Comparison of ENCODE assay signal across 23 cellular contexts in the genomic region with DNA sequence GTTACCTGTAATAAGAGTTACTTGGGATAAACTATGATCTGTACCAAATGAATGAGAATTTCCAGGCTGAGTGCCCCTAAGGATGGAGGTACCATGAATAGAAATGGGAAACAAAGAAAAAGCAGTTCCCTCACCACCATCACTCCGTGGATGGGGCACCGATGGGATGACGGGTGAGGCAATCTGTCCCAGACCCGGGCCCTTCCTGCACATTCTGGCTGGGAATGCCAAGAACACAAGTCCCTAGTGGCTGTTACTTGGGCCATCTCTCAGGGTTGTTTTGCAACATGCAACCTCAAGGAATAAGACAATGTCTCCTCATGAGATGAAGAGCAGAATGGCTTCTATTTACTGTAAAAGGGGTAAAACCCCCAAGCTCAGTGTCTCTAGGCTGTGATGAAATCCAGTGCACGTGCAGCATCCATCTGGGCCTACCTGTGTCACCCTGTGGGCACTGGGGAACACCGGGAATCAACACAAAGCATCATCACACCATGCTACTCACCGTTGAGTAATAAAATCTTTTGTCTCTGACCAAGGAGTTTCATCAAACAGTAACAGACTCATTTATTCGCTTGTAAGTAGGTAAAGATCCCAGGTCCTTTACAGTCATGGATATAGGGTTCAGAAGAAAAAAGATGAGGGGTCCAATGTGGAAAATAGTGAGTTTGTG. TPM values are rescaled to one million over a fixed set of nuclear protein-coding genes. Genes with fewer than 3 reads are reported as not detected.
DNase-seq lines count a peak whose midpoint lies in the region; ATAC-seq, FAIRE-seq and TF ChIP-seq lines count a peak whose summit lies in the region.
"Had no signal": no experiment of that assay in that cellular context is flagged by ENCODE, and none has a peak within 500 bp of the region (broad histone marks: within the 10 kb centered on the region; RNA-seq: fewer than 3 reads in every experiment).

No MANE protein-coding gene starts in this region.

- H3K4me1 Mint-ChIP-seq in naive thymus-derived CD8-positive, alpha-beta T cell, result peaks cover 0 to 31% (median 0%) of the 10 kb centered on the region in 4 donors
- H3K4me1 Mint-ChIP-seq in CD4-positive, alpha-beta memory T cell, result no peaks in the 10 kb centered on the region
- H3K4me1 Mint-ChIP-seq: CD4-positive, CD25-positive, alpha-beta regulatory T cell; CD8-positive, alpha-beta memory T cell had no signal

- FAIRE-seq in H1 (lab: Jason Lieb, UNC), result no peak
- FAIRE-seq: A204.1, D721Med, GM12878 had no signal

- peaks cover 0 to 17% (median 2%) of the 10 kb centered on the region in 5 donors for H3K27me3 Mint-ChIP-seq in naive thymus-derived CD8-positive, alpha-beta T cell
- H3K27me3 Mint-ChIP-seq in CD4-positive, alpha-beta memory T cell, result peaks cover 4 to 5% of the 10 kb centered on the region in 2 donors
- H3K27me3 Mint-ChIP-seq: B cell had no signal

- TF ChIP-seq CTCF in mammary epithelial cell (conservative IDR thresholded peaks at IDR 0.05 in 1 of 2, IDR thresholded peaks at IDR 0.05 in 1 of 2; ENCODE audit: extremely low read depth in 1 of 2, insufficient read depth in 1 of 2, low read depth in 1 of 2, low read length in 2 of 2), result no peak
- TF ChIP-seq CTCF in breast epithelium (IDR thresholded peaks at IDR 0.05), result no peak
- no peak for TF ChIP-seq CTCF in H1 (IDR thresholded peaks at IDR 0.05; ENCODE audit: control extremely low read depth in 1 of 3, insufficient read depth in 1 of 3, low read depth in 1 of 3, low read length in 3 of 3)

- CTCF ChIA-PET in mammary epithelial cell (lab: Charles Lee; ENCODE audit: low non-redundant PET), result no interaction called here
- CTCF ChIA-PET in H1 (lab: Charles Lee; ENCODE audit: partially characterized antibody), result interaction anchor here (0.8 to 1.1 kb wide), 2 partner anchors 116 to 129 kb away, joined by 3 to 7 read pairs; no protein-coding TSS in a partner anchor
- CTCF ChIA-PET in CD4-positive, alpha-beta memory T cell (lab: Charles Lee; ENCODE audit: partially characterized antibody), result no interaction called here

- POLR2A ChIA-PET in H1 (lab: Charles Lee; ENCODE audit: partially characterized antibody), result interaction anchor here (1.0 to 1.5 kb wide), 2 partner anchors 10 to 16 kb away, joined by 3 to 5 read pairs; no protein-coding TSS in a partner anchor
- POLR2A ChIA-PET in naive thymus-derived CD8-positive, alpha-beta T cell (lab: Charles Lee), result no interaction called here
- POLR2A ChIA-PET in CD4-positive, alpha-beta memory T cell (lab: Charles Lee; ENCODE audit: partially characterized antibody), result no interaction called here

- no peak overlapping the region for H4K5ac ChIP-seq in H1 (ENCODE audit: insufficient read length, low read depth, low read length)

- H3K27ac ChIP-seq in mammary epithelial cell (ENCODE audit: insufficient read depth, low read depth, low read length) (no peak overlapping the region), breast epithelium (no peak overlapping the region), H1 (ENCODE audit: low read depth, low read length) (no peak overlapping the region)
- H3K27ac ChIP-seq in CD4-positive, alpha-beta memory T cell (ENCODE audit: low read depth, low read length), result no peak overlapping the region
- H3K27ac ChIP-seq: 22Rv1, BLaER1 had no signal

- no peak overlapping the region for H2AK5ac ChIP-seq in H1 (ENCODE audit: low read depth, low read length)

- no TSS peak for BruUV-seq in mammary epithelial cell (replicated peaks; lab: Mats Ljungman, UMichigan)

- no peak overlapping the region for H3K18ac ChIP-seq in H1 (ENCODE audit: extremely low read depth, low read length)

- dilution Hi-C loops in mammary epithelial cell (cut with HindIII; ENCODE audit: low sequenced_read_pairs), result no loop called here

- H3K4me2 ChIP-seq in mammary epithelial cell (ENCODE audit: insufficient read depth, low read depth, low read length) (no peak overlapping the region), H1 (ENCODE audit: insufficient read depth in 1 of 2, low read depth in 2 of 2, low read length in 2 of 2) (no peak overlapping the region)
- H3K4me2 ChIP-seq: BLaER1 had no signal

- H3K4me3 Mint-ChIP-seq in naive thymus-derived CD8-positive, alpha-beta T cell, result no peak overlapping the region
- no peak overlapping the region for H3K4me3 Mint-ChIP-seq in CD4-positive, alpha-beta memory T cell
- H3K4me3 Mint-ChIP-seq: B cell; CD4-positive, CD25-positive, alpha-beta regulatory T cell; CD8-positive, alpha-beta memory T cell; H9 had no signal

- H3K79me2 ChIP-seq in mammary epithelial cell (ENCODE audit: insufficient read depth, low read length), result peaks cover 81% of the 10 kb centered on the region
- H3K79me2 ChIP-seq in H1 (ENCODE audit: control insufficient read depth in 1 of 2, insufficient read depth in 2 of 2, low read length in 2 of 2), result 0 out of 4 replicates have a peak, but pooled peaks cover 0 to 2% of the 10 kb centered on the region in 2 experiments

- H4K20me1 ChIP-seq in mammary epithelial cell (ENCODE audit: insufficient read depth, low read length) (no peaks in the 10 kb centered on the region), H1 (replicated peaks in 1 of 2; ENCODE audit: control insufficient read depth in 1 of 2, insufficient read depth in 2 of 2, low read length in 2 of 2) (no peaks in the 10 kb centered on the region)

- H3K4me1 ChIP-seq in mammary epithelial cell (ENCODE audit: insufficient read depth, low read length), result peaks cover 6% of the 10 kb centered on the region
- peaks cover 0 to 4% of the 10 kb centered on the region in 2 donors for H3K4me1 ChIP-seq in breast epithelium
- H3K4me1 ChIP-seq in H1 (replicated peaks in 1 of 4; ENCODE audit: control insufficient read depth in 3 of 4, insufficient read depth in 4 of 4, low read length in 3 of 4), result no peaks in the 10 kb centered on the region
- H3K4me1 ChIP-seq in CD4-positive, alpha-beta memory T cell (ENCODE audit: insufficient read depth, low read length), result no peaks in the 10 kb centered on the region

- no peak overlapping the region for H4K91ac ChIP-seq in H1 (replicated peaks; ENCODE audit: insufficient read length, low read length)

- H2BK120ac ChIP-seq in H1 (replicated peaks; ENCODE audit: low read depth, low read length), result no peak overlapping the region

- intact Hi-C loops in mammary epithelial cell (cut with micrococcal nuclease), result no loop called here
- intact Hi-C loops in breast epithelium (cut with DNase I; ENCODE audit: low total_unique reads), result loop anchor here (5.0 kb wide), 1 partner anchor 138 kb away; no protein-coding TSS in a partner anchor
- intact Hi-C loops in sciatic nerve (cut with DNase I), result no loop called here
- intact Hi-C loops in CD4-positive, alpha-beta memory T cell (cut with micrococcal nuclease), result no loop called here

- TF ChIP-seq RAD21 in H1 (IDR thresholded peaks at IDR 0.05 in 1 of 2, conservative IDR thresholded peaks at IDR 0.05 in 1 of 2; ENCODE audit: low read depth in 2 of 2, low read length in 2 of 2), result no peak

- H2AFZ ChIP-seq in mammary epithelial cell (ENCODE audit: low read depth, low read length), result no peak overlapping the region
- no peak overlapping the region for H2AFZ ChIP-seq in H1 (ENCODE audit: low read length)

- DNase-seq in mammary epithelial cell, result peak; percentile 35
- no peak for DNase-seq in breast epithelium (ENCODE audit: low spot score in 2 of 2)
- no peak for DNase-seq in H1 (ENCODE audit: low read depth in 1 of 2, low spot score in 2 of 2)
- DNase-seq in fibroblast of gingiva (ENCODE audit: low read depth), result peak; percentile 13
- DNase-seq in sciatic nerve (ENCODE audit: low spot score), result no peak
- DNase-seq in naive thymus-derived CD8-positive, alpha-beta T cell, result no peak
- no peak for DNase-seq in CD4-positive, alpha-beta memory T cell
- DNase-seq: CD4-positive, CD25-positive, alpha-beta regulatory T cell; CD8-positive, alpha-beta memory T cell; DMS 273 treated with DMSO at 0.1 percent for 48 hours; DMS79; EL; GDM1; GOT3; H9 had no signal

- WGBS in mammary epithelial cell (ENCODE audit: low coverage, missing lambda C conversion rate), result 91% methylated on average over 8 of the region's 8 CpGs
- WGBS in H1 (ENCODE audit: extremely low coverage in 1 of 2, insufficient coverage in 1 of 2, insufficient read length in 1 of 2, insufficient replicate concordance in 2 of 2, low coverage in 1 of 2, low lambda C conversion rate in 2 of 2, missing lambda C conversion rate in 1 of 2), 2 experiments, result 91% methylated on average over 8 of the region's 8 CpGs; no CpG with 5 or more reads in 1 of the 2 experiments

- H2BK5ac ChIP-seq in H1 (ENCODE audit: low read depth, low read length), result no peak overlapping the region; the same call in 1 of the 2 replicates

- no peak overlapping the region for H3K4ac ChIP-seq in H1 (replicated peaks; ENCODE audit: insufficient read length, low read depth, low read length)

- no peaks in the 10 kb centered on the region; the same call in 1 of the 2 replicates for H3K79me1 ChIP-seq in H1 (ENCODE audit: low read depth, low read length)

- no peak overlapping the region for H2BK15ac ChIP-seq in H1 (ENCODE audit: low read length)

- no peaks in the 10 kb centered on the region for H3K23me2 ChIP-seq in H1 (ENCODE audit: low read depth, low read length)

- in situ Hi-C loops in mammary epithelial cell (cut with MboI; ENCODE audit: low sequenced_read_pairs in 2 of 2), result no loop called here

- no peak overlapping the region for H3K27ac Mint-ChIP-seq in naive thymus-derived CD8-positive, alpha-beta T cell
- H3K27ac Mint-ChIP-seq in CD4-positive, alpha-beta memory T cell, result no peak overlapping the region
- H3K27ac Mint-ChIP-seq: B cell; CD4-positive, CD25-positive, alpha-beta regulatory T cell had no signal

- H3K9me3 Mint-ChIP-seq in naive thymus-derived CD8-positive, alpha-beta T cell, result no peaks in the 10 kb centered on the region
- peaks cover 0 to 6% (median 0%) of the 10 kb centered on the region in 8 donors for H3K9me3 Mint-ChIP-seq in CD4-positive, alpha-beta memory T cell
- H3K9me3 Mint-ChIP-seq: CD8-positive, alpha-beta memory T cell; H9 had no signal

- H2BK12ac ChIP-seq in H1 (ENCODE audit: low read depth, low read length), result no peak overlapping the region

- H3K4me3 ChIP-seq in mammary epithelial cell (replicated peaks in 1 of 3; ENCODE audit: insufficient read depth in 1 of 3, low read depth in 2 of 3, low read length in 3 of 3) (no peak overlapping the region), breast epithelium (no peak overlapping the region), H1 (ENCODE audit: extremely low read depth in 1 of 4, insufficient read depth in 2 of 4, low read depth in 3 of 4, low read length in 4 of 4) (no peak overlapping the region)
- H3K4me3 ChIP-seq in CD4-positive, alpha-beta memory T cell (ENCODE audit: low read length in 2 of 2), result no peak overlapping the region
- H3K4me3 ChIP-seq: BLaER1, GM12878 had no signal

- TF ChIP-seq POLR2A in breast epithelium (IDR thresholded peaks at IDR 0.05), result no peak
- TF ChIP-seq POLR2A in H1 (IDR thresholded peaks at IDR 0.05; ENCODE audit: control extremely low read depth in 1 of 2, low read depth in 2 of 2, low read length in 2 of 2), result no peak

- no peak overlapping the region for H3K56ac ChIP-seq in H1 (replicated peaks; ENCODE audit: insufficient read length, low read depth, low read length)

- H3K14ac ChIP-seq in H1 (ENCODE audit: insufficient read length), result no peak overlapping the region

- H3K23ac ChIP-seq in H1 (ENCODE audit: insufficient read length), result no peak overlapping the region

- H4K8ac ChIP-seq in H1 (ENCODE audit: extremely low read depth, insufficient read depth, low read length), result no peak overlapping the region; the same call in 1 of the 2 replicates

- no peaks in the 10 kb centered on the region for H3K27me3 ChIP-seq in mammary epithelial cell (ENCODE audit: insufficient read depth, low read length)
- no peaks in the 10 kb centered on the region for H3K27me3 ChIP-seq in breast epithelium
- no peaks in the 10 kb centered on the region for H3K27me3 ChIP-seq in H1 (replicated peaks in 1 of 4; ENCODE audit: control insufficient read depth in 3 of 4, extremely low read depth in 1 of 4, insufficient read depth in 3 of 4, low read length in 3 of 4)
- no peaks in the 10 kb centered on the region for H3K27me3 ChIP-seq in CD4-positive, alpha-beta memory T cell (ENCODE audit: insufficient read depth, low read length)
- H3K27me3 ChIP-seq: BLaER1 had no signal

- no peak for TF ChIP-seq EP300 in H1 (IDR thresholded peaks at IDR 0.05; ENCODE audit: borderline replicate concordance in 1 of 2, low read depth in 2 of 2, low read length in 2 of 2)

- peak; percentile 53 for ATAC-seq in sciatic nerve
- no peak for ATAC-seq in naive thymus-derived CD8-positive, alpha-beta T cell
- no peak for ATAC-seq in GM19467 (IDR thresholded peaks at IDR 0.05; ENCODE audit: unreplicated experiment)
- ATAC-seq: GM12878, HCT116 had no signal

- H3K36me3 Mint-ChIP-seq in naive thymus-derived CD8-positive, alpha-beta T cell, result no peaks in the 10 kb centered on the region
- no peaks in the 10 kb centered on the region for H3K36me3 Mint-ChIP-seq in CD4-positive, alpha-beta memory T cell
- H3K36me3 Mint-ChIP-seq: CD8-positive, alpha-beta memory T cell had no signal

- H3K9me3 ChIP-seq in mammary epithelial cell (replicated peaks; ENCODE audit: insufficient read depth, low read length), result no peaks in the 10 kb centered on the region
- H3K9me3 ChIP-seq in breast epithelium, result no peaks in the 10 kb centered on the region
- no peaks in the 10 kb centered on the region for H3K9me3 ChIP-seq in H1 (ENCODE audit: insufficient read depth in 2 of 2, low read depth in 1 of 2, low read length in 1 of 2)
- H3K9me3 ChIP-seq in CD4-positive, alpha-beta memory T cell (ENCODE audit: control insufficient read depth in 1 of 2, low read length in 2 of 2), result no peaks in the 10 kb centered on the region
- H3K9me3 ChIP-seq: BLaER1 had no signal

- peaks cover 4% of the 10 kb centered on the region for H3K36me3 ChIP-seq in mammary epithelial cell (ENCODE audit: insufficient read depth, low read length)
- no peaks in the 10 kb centered on the region for H3K36me3 ChIP-seq in breast epithelium
- H3K36me3 ChIP-seq in H1 (ENCODE audit: control insufficient read depth in 2 of 4, insufficient read depth in 4 of 4, low read length in 3 of 4), result no peaks in the 10 kb centered on the region; a peak in 1 of 8 replicates
- no peaks in the 10 kb centered on the region for H3K36me3 ChIP-seq in CD4-positive, alpha-beta memory T cell (ENCODE audit: insufficient read depth, low read length)

- no peak overlapping the region for H3K9ac ChIP-seq in mammary epithelial cell (ENCODE audit: insufficient read depth, low read length)
- H3K9ac ChIP-seq in H1 (replicated peaks in 1 of 4; ENCODE audit: extremely low read depth in 1 of 4, low read depth in 3 of 4, low read length in 3 of 4), result no peak overlapping the region
- H3K9ac ChIP-seq: BLaER1 had no signal

- 0 out of 2 replicates have a peak overlapping the region, but pooled peaks have one; percentile 18 for H2BK20ac ChIP-seq in H1 (ENCODE audit: low read length)

RNA-seq across cellular contexts. Expression of a gene that starts 22.3 kb away (rescaled TPM):
- total RNA-seq in mammary epithelial cell (100 to 1,000 TPM in 1 of 2 donors, 10 to 100 TPM in 1; 52.3 to 201 TPM), breast epithelium (10 to 100 TPM; 23.8 to 38.7 (median 29.6) TPM), sciatic nerve (67.3 TPM)
- polyA plus RNA-seq in mammary epithelial cell (35.7 TPM), H1 (2011; rRNA removed) (8.7 and 13.4 TPM in 2 replicates)
- 110 TPM for polyA minus RNA-seq in mammary epithelial cell
- total RNA-seq in H1 (2021; fragmentation: NEBNext Ultra II Directional; extraction: Animal tissue kit (Norgen Biotek cat#: 25700)), result 26.1 and 29.2 TPM in 2 replicates
- polyA plus RNA-seq in H1 (2011; cell fraction: cytosol; rRNA removed), result 10.8 TPM
- polyA plus RNA-seq in H1 (2011; cell fraction: nucleus; rRNA removed), result 5.0 TPM
- polyA plus RNA-seq in H1 (2012, experiment 1 of 2), result 11.7 to 19.7 TPM (median 14.2 TPM) in 4 replicates
- 1.7 TPM for polyA plus RNA-seq in H1 (2012, experiment 2 of 2)
- 13.9 TPM for polyA plus RNA-seq in H1 (2013, experiment 1 of 2)
- 13.9 TPM for polyA plus RNA-seq in H1 (2013, experiment 2 of 2)
- polyA minus RNA-seq in H1 (2011; rRNA and poly(A)+ RNA removed), result 57.4 and 94.6 TPM in 2 replicates
- polyA minus RNA-seq in H1 (2011; cell fraction: cytosol; rRNA and poly(A)+ RNA removed), result 16.0 TPM
- 19.5 TPM for polyA minus RNA-seq in H1 (2011; cell fraction: nucleus; rRNA and poly(A)+ RNA removed)
- 1 to 10 TPM; 1.0 to 1.3 TPM for total RNA-seq in naive thymus-derived CD8-positive, alpha-beta T cell
- under 1 TPM in 2 of 3 donors, not detected in 1; 0.05 to 0.27 TPM for polyA plus RNA-seq in naive thymus-derived CD8-positive, alpha-beta T cell
- total RNA-seq in CD4-positive, alpha-beta memory T cell, result under 1 TPM; 0.91 to 0.96 TPM
- polyA plus RNA-seq in CD4-positive, alpha-beta memory T cell, result under 1 TPM; 0.03 to 0.26 TPM

Comparison
In these comparisons a context has a peak if more than half of its experiments do, and no peak if none do; other contexts are left out.
1. DNase-seq: peak in mammary epithelial cell (single experiment) and fibroblast of gingiva (single experiment); none in breast epithelium (0 of 2), H1 (0 of 2), sciatic nerve (single experiment), naive thymus-derived CD8-positive, alpha-beta T cell (0 of 10) and CD4-positive, alpha-beta memory T cell (0 of 5).
2. RNA of a gene that starts 22.3 kb away (total RNA-seq): 52.3 to 201 TPM in mammary epithelial cell, 67.3 TPM in sciatic nerve (single experiment), 23.8 to 38.7 TPM in breast epithelium and 26.1 to 29.2 TPM in H1; 1.0 to 1.3 TPM in naive thymus-derived CD8-positive, alpha-beta T cell and 0.91 to 0.96 TPM in CD4-positive, alpha-beta memory T cell; every median in the first group is over 10 times any median in the second.